ENCODE assay signal across 8 cellular contexts in the genomic region with DNA sequence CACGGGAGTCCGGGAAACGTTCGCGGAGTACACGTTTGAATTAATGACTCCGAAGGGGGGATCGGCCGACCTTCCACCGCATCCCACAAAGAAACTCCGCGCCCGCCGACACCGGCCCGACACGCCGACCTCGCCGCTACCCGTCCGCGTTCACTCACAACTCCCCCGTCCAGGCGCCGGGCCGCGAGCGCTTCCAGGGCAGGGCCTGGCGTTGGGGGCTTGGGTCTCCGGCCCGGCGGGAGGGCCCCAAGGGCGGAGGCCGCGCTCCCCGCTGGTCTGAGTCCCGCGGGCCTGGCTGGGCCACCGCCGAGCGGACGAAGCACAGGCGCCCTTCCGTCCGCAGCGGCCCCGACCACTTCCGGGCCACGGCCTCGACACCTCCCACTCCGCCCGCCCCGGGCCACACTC. TPM values are rescaled to one million over a fixed set of nuclear protein-coding genes. Genes with fewer than 3 reads are reported as not detected.
A peak's percentile ranks its signal among the peaks of the same experiment; 100 is the strongest.
DNase-seq lines count a peak whose midpoint lies in the region; ATAC-seq and TF ChIP-seq lines count a peak whose summit lies in the region.
"Not testable (repeated sequence)": the region's sequence is repeated elsewhere in the genome, so short reads cannot be mapped to it uniquely, and the experiment has no call there.

No MANE protein-coding gene starts in this region.

- peak overlapping the region; percentile 89 for H3K4me3 Mint-ChIP-seq in activated T-helper 2 cell treated with anti-CD3 and anti-CD28 coated beads, Interferon-gamma antibody, Interleukin-2, Interleukin-4, amounts not matched to agents 10 μg/mL and 5 μg/mL and 100 μg/mL, durations not matched to agents 14 hours and 24 hours and 36 hours (ENCODE audit: low read depth)

- H3K27ac ChIP-seq in DOHH2 (ENCODE audit: low read depth, low read length) (peak overlapping the region; percentile 74), esophagus squamous epithelium (peak overlapping the region; percentile 91 to 99 (median 98)), subcutaneous abdominal adipose tissue (ENCODE audit: low read depth, low read length) (peak overlapping the region; percentile 90)

- not testable (repeated sequence) for H3K27me3 Mint-ChIP-seq in activated T-helper 2 cell treated with anti-CD3 and anti-CD28 coated beads, Interferon-gamma antibody, Interleukin-2, Interleukin-4, amounts not matched to agents 10 μg/mL and 5 μg/mL and 100 μg/mL, durations not matched to agents 14 hours and 24 hours and 36 hours (ENCODE audit: low read depth)

- H3K4me2 ChIP-seq in DOHH2 (ENCODE audit: low read length): peak overlapping the region; percentile 87

- peak overlapping the region; percentile 48 to 96 (median 83) for H3K9ac ChIP-seq in subcutaneous abdominal adipose tissue (ENCODE audit: low read length in 5 of 5)

- H3K79me2 ChIP-seq in DOHH2 (ENCODE audit: control insufficient read depth, low read length): peaks cover 80% of the 10 kb centered on the region

- H3K36me3 Mint-ChIP-seq in activated T-helper 2 cell treated with anti-CD3 and anti-CD28 coated beads, Interferon-gamma antibody, Interleukin-2, Interleukin-4, amounts not matched to agents 10 μg/mL and 5 μg/mL and 100 μg/mL, durations not matched to agents 14 hours and 24 hours and 36 hours (ENCODE audit: low read depth): peaks cover 47% of the 10 kb centered on the region

- H3K4me3 ChIP-seq in DOHH2 (ENCODE audit: low read length) (peak overlapping the region; percentile 82), esophagus squamous epithelium (peak overlapping the region; percentile 74 to 95 (median 81)), mucosa of descending colon (peak overlapping the region; percentile 75), subcutaneous abdominal adipose tissue (ENCODE audit: low read depth in 1 of 5, low read length in 5 of 5) (peak overlapping the region; percentile 79 to 96 (median 94))

- peaks cover 32% of the 10 kb centered on the region for H3K4me1 Mint-ChIP-seq in activated T-helper 2 cell treated with anti-CD3 and anti-CD28 coated beads, Interferon-gamma antibody, Interleukin-2, Interleukin-4, amounts not matched to agents 10 μg/mL and 5 μg/mL and 100 μg/mL, durations not matched to agents 14 hours and 24 hours and 36 hours (ENCODE audit: low read depth)

- H3K4me1 ChIP-seq in DOHH2 (ENCODE audit: control insufficient read depth, low read length): peaks cover 28% of the 10 kb centered on the region
- peaks cover 20 to 63% (median 30%) of the 10 kb centered on the region in 3 donors for H3K4me1 ChIP-seq in esophagus squamous epithelium
- peaks cover 17% of the 10 kb centered on the region for H3K4me1 ChIP-seq in mucosa of descending colon (ENCODE audit: low read depth)
- peaks cover 7 to 42% (median 37%) of the 10 kb centered on the region in 5 donors for H3K4me1 ChIP-seq in subcutaneous abdominal adipose tissue (ENCODE audit: control insufficient read depth in 5 of 5, insufficient read depth in 5 of 5, low read length in 5 of 5)

- H3K9me2 ChIP-seq in DOHH2 (replicated peaks; ENCODE audit: control insufficient read depth, low read length): not testable (repeated sequence)

- WGBS in esophagus squamous epithelium, 2 donors: 0% methylated on average over 9 of the region's 54 CpGs; no CpG with 5 or more reads in 1 of the 2 donors

- not testable (repeated sequence) for H3K27me3 ChIP-seq in DOHH2 (ENCODE audit: control insufficient read depth, low read length); esophagus squamous epithelium; subcutaneous abdominal adipose tissue (ENCODE audit: control insufficient read depth in 5 of 5, insufficient read depth in 4 of 5, low read length in 5 of 5)

- H3F3A ChIP-seq in DOHH2 (ENCODE audit: control insufficient read depth, insufficient read depth): not testable (repeated sequence)

- not testable (repeated sequence) for H3K9me3 Mint-ChIP-seq in activated T-helper 2 cell treated with anti-CD3 and anti-CD28 coated beads, Interferon-gamma antibody, Interleukin-2, Interleukin-4, amounts not matched to agents 10 μg/mL and 5 μg/mL and 100 μg/mL, durations not matched to agents 14 hours and 24 hours and 36 hours

- not testable (repeated sequence) for TF ChIP-seq CTCF in DOHH2 (IDR thresholded peaks at IDR 0.05; ENCODE audit: low read depth, low read length, poor library complexity, severe bottlenecking); esophagus squamous epithelium (IDR thresholded peaks at IDR 0.05); mucosa of descending colon (IDR thresholded peaks at IDR 0.05)

- peaks cover 45% of the 10 kb centered on the region for H4K20me1 ChIP-seq in DOHH2 (ENCODE audit: control insufficient read depth, insufficient read depth, low read depth, low read length)

- peak; percentile 86 for DNase-seq in NK-92 treated with Interleukin-12 subunit alpha and Interleukin-12 subunit beta, amount 100 ng/mL, for 24 hours (lab: John Stamatoyannopoulos, UW)
- DNase-seq in activated T-helper 2 cell treated with anti-CD3 and anti-CD28 coated beads, Interferon-gamma antibody, Interleukin-2, Interleukin-4, amounts not matched to agents 10 μg/mL and 5 μg/mL and 100 μg/mL, durations not matched to agents 14 hours and 24 hours and 36 hours (ENCODE audit: low spot score); esophagus squamous epithelium (lab: John Stamatoyannopoulos, UW); mucosa of descending colon: not testable (repeated sequence)

- peaks cover 50% of the 10 kb centered on the region for H3K36me3 ChIP-seq in DOHH2 (ENCODE audit: control insufficient read depth, low read length)
- H3K36me3 ChIP-seq in esophagus squamous epithelium: peaks cover 5 to 30% (median 23%) of the 10 kb centered on the region in 3 donors
- H3K36me3 ChIP-seq in mucosa of descending colon (ENCODE audit: low read depth): not testable (repeated sequence)
- peaks cover 2 to 22% (median 18%) of the 10 kb centered on the region in 5 donors for H3K36me3 ChIP-seq in subcutaneous abdominal adipose tissue (ENCODE audit: control insufficient read depth in 5 of 5, insufficient read depth in 5 of 5, low read length in 5 of 5)

- not testable (repeated sequence) for H3K9me3 ChIP-seq in DOHH2 (ENCODE audit: control insufficient read depth, insufficient read depth, low read length); esophagus squamous epithelium; mucosa of descending colon; subcutaneous abdominal adipose tissue (ENCODE audit: control insufficient read depth in 5 of 5, low read length in 5 of 5)

- intact Hi-C loops in activated T-helper 2 cell treated with anti-CD3 and anti-CD28 coated beads, Interferon-gamma antibody, Interleukin-2, Interleukin-4, amounts not matched to agents 10 μg/mL and 5 μg/mL and 100 μg/mL, durations not matched to agents 14 hours and 24 hours and 36 hours (cut with micrococcal nuclease): loop anchor here (5.0 to 10.0 kb wide), 2 partner anchors 160 to 247 kb away; a partner anchor contains a TSS
- intact Hi-C loops in esophagus squamous epithelium (cut with DNase I); mucosa of descending colon (cut with DNase I, micrococcal nuclease): not testable (repeated sequence)

- ATAC-seq in GM21447 (IDR thresholded peaks at IDR 0.05; ENCODE audit: unreplicated experiment) (peak; percentile 58), HG03135 (IDR thresholded peaks at IDR 0.05; ENCODE audit: unreplicated experiment) (peak; percentile 51), mucosa of descending colon (peak; percentile 80)

- not testable (repeated sequence) for TF ChIP-seq POLR2A in esophagus squamous epithelium (IDR thresholded peaks at IDR 0.05)

- H3K27ac Mint-ChIP-seq in activated T-helper 2 cell treated with anti-CD3 and anti-CD28 coated beads, Interferon-gamma antibody, Interleukin-2, Interleukin-4, amounts not matched to agents 10 μg/mL and 5 μg/mL and 100 μg/mL, durations not matched to agents 14 hours and 24 hours and 36 hours: peak overlapping the region; percentile 98

RNA-seq across cellular contexts. Expression of a gene that starts 0.4 kb away (rescaled TPM):
- total RNA-seq in activated T-helper 2 cell treated with anti-CD3 and anti-CD28 coated beads, Interferon-gamma antibody, Interleukin-2, Interleukin-4, amounts not matched to agents 10 μg/mL and 5 μg/mL and 100 μg/mL, durations not matched to agents 14 hours and 24 hours and 36 hours: 369 TPM in 2 replicates
- 100 to 1,000 TPM in 3 of 4 donors, 10 to 100 TPM in 1; 93.0 to 125 (median 114) TPM for total RNA-seq in esophagus squamous epithelium
- 100 to 1,000 TPM; 125 to 144 (median 125) TPM for total RNA-seq in mucosa of descending colon

RNA-seq across cellular contexts. Expression of a gene that starts 16.1 kb away (rescaled TPM):
- 40.4 and 45.1 TPM in 2 replicates for total RNA-seq in activated T-helper 2 cell treated with anti-CD3 and anti-CD28 coated beads, Interferon-gamma antibody, Interleukin-2, Interleukin-4, amounts not matched to agents 10 μg/mL and 5 μg/mL and 100 μg/mL, durations not matched to agents 14 hours and 24 hours and 36 hours
- total RNA-seq in esophagus squamous epithelium (10 to 100 TPM; 38.6 to 50.7 (median 42.6) TPM), mucosa of descending colon (100 to 1,000 TPM in 1 of 3 donors, 10 to 100 TPM in 2; 88.5 to 129 (median 95.5) TPM)

RNA-seq across cellular contexts. Expression of a gene that starts 31.3 kb away (rescaled TPM):
- total RNA-seq in activated T-helper 2 cell treated with anti-CD3 and anti-CD28 coated beads, Interferon-gamma antibody, Interleukin-2, Interleukin-4, amounts not matched to agents 10 μg/mL and 5 μg/mL and 100 μg/mL, durations not matched to agents 14 hours and 24 hours and 36 hours: 1.7 and 2.2 TPM in 2 replicates
- total RNA-seq in esophagus squamous epithelium (under 1 TPM in 3 of 4 donors, not detected in 1; 0.38 to 0.61 (median 0.57) TPM), mucosa of descending colon (1 to 10 TPM in 2 of 3 donors, under 1 TPM in 1; 0.87 to 1.9 (median 1.1) TPM)

RNA-seq across cellular contexts. Expression of a gene that starts 44.1 kb away (rescaled TPM):
- 29.3 and 30.0 TPM in 2 replicates for total RNA-seq in activated T-helper 2 cell treated with anti-CD3 and anti-CD28 coated beads, Interferon-gamma antibody, Interleukin-2, Interleukin-4, amounts not matched to agents 10 μg/mL and 5 μg/mL and 100 μg/mL, durations not matched to agents 14 hours and 24 hours and 36 hours
- total RNA-seq in esophagus squamous epithelium: 10 to 100 TPM; 16.8 to 25.6 (median 19.2) TPM
- total RNA-seq in mucosa of descending colon: 10 to 100 TPM; 23.5 to 28.3 (median 24.2) TPM

RNA-seq across cellular contexts. Expression of a gene that starts 52.9 kb away (rescaled TPM):
- total RNA-seq in activated T-helper 2 cell treated with anti-CD3 and anti-CD28 coated beads, Interferon-gamma antibody, Interleukin-2, Interleukin-4, amounts not matched to agents 10 μg/mL and 5 μg/mL and 100 μg/mL, durations not matched to agents 14 hours and 24 hours and 36 hours: 36.1 and 37.7 TPM in 2 replicates
- 10 to 100 TPM in 1 of 4 donors, 1 to 10 TPM in 3; 5.5 to 14.2 (median 7.4) TPM for total RNA-seq in esophagus squamous epithelium
- total RNA-seq in mucosa of descending colon: 10 to 100 TPM; 15.5 to 19.7 (median 17.6) TPM
